1 cellular context compared by ENCODE assay signal in the genomic region with DNA sequence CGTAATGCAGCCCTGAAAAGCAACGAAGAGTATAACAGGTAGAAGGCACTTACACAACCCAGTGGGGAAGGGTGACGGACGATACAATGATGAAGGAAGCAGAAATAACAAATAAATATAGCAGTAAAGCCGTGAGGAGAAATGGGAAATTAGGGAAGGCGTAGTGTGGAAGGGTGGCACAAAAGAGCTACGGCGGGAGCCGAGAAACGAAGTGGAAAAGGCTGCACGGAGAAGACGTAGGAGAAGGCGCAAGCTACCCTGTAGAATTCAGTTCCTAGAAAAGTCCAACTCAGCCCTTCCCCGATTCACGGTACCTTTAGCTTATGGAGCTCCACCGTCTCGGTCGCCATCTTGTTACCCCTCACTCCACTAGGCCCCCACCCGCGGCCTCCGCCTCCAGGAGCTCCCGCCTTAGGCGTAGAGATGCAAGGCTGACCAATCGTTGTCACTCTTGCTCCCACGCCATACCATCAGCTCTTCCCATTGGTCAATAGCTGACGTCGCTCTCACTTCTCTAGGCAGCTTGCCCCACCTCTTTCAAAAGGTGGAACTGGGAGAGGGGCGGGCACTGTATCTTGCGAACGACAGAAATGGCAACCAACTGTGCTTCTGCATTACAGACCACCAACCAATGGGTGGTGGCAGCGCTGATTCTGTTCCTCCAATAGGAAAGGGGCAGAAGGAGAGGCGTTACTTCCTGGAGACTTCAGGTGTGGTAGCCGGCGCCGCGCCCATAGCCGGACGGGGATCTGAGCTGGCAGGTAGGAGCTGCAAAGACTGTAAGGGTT.
TF ChIP-seq lines count a peak whose summit lies in the region.

A gene with protein sequence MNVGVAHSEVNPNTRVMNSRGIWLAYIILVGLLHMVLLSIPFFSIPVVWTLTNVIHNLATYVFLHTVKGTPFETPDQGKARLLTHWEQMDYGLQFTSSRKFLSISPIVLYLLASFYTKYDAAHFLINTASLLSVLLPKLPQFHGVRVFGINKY (plus strand): TSS at position 690 of the 788 bp plus-strand sequence. CDS start 959 bp downstream, outside the sequence.
A gene with protein sequence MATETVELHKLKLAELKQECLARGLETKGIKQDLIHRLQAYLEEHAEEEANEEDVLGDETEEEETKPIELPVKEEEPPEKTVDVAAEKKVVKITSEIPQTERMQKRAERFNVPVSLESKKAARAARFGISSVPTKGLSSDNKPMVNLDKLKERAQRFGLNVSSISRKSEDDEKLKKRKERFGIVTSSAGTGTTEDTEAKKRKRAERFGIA (minus strand): TSS at position 373 of the 788 bp plus-strand sequence. CDS start 23 bp downstream, at position 350.

TF ChIP-seq in HepG2, 621 proteins besides CTCF, POLR2A, EP300 and RAD21 (continued from another document and continues in another):
- TF ChIP-seq ZNF792 (CRISPR knock-in tag; IDR thresholded peaks at IDR 0.05) (peak; percentile 28; the same call in 1 of the 2 replicates), ZNF326 (CRISPR knock-in tag; IDR thresholded peaks at IDR 0.05; ENCODE audit: borderline replicate concordance) (no peak), ZNF274 (CRISPR knock-in tag; IDR thresholded peaks at IDR 0.05) (peak; percentile 53; the same call in 1 of the 2 replicates), CREM (IDR thresholded peaks at IDR 0.05) (peak; percentile 88), CREM (CRISPR knock-in tag; IDR thresholded peaks at IDR 0.05) (no peak), MLLT10 (CRISPR knock-in tag; IDR thresholded peaks at IDR 0.05) (no peak), IRF2 (CRISPR knock-in tag; IDR thresholded peaks at IDR 0.05) (peak; percentile 35; the same call in 1 of the 2 replicates), MYC (CRISPR knock-in tag; IDR thresholded peaks at IDR 0.05; ENCODE audit: borderline replicate concordance) (peak; percentile 22; the same call in 1 of the 2 replicates), PHF8 (CRISPR knock-in tag; IDR thresholded peaks at IDR 0.05) (peak; percentile 84), FOSL2 (CRISPR knock-in tag; IDR thresholded peaks at IDR 0.05) (no peak; the same call in 1 of the 2 replicates), FOSL1 (CRISPR knock-in tag; IDR thresholded peaks at IDR 0.05; ENCODE audit: borderline replicate concordance) (no peak), THAP11 (CRISPR knock-in tag; IDR thresholded peaks at IDR 0.05) (peak; percentile 92), HOXA3 (CRISPR knock-in tag; IDR thresholded peaks at IDR 0.05) (peak; percentile 61; the same call in 1 of the 2 replicates), MTF2 (CRISPR knock-in tag; IDR thresholded peaks at IDR 0.05; ENCODE audit: borderline replicate concordance) (no peak), ZNF7 (CRISPR knock-in tag; IDR thresholded peaks at IDR 0.05) (no peak), ZNF709 (CRISPR knock-in tag; IDR thresholded peaks at IDR 0.05) (0 out of 2 replicates have a peak, but pooled peaks have one; percentile 22), ATRX (CRISPR knock-in tag; IDR thresholded peaks at IDR 0.05; ENCODE audit: borderline replicate concordance) (no peak), ZFP82 (CRISPR knock-in tag; IDR thresholded peaks at IDR 0.05; ENCODE audit: borderline replicate concordance) (peak; percentile 77; the same call in 1 of the 2 replicates), SOX6 (IDR thresholded peaks at IDR 0.05) (no peak), SOX6 (CRISPR knock-in tag; IDR thresholded peaks at IDR 0.05) (no peak), GTF3A (CRISPR knock-in tag; conservative IDR thresholded peaks at IDR 0.05) (no peak), ZNF501 (CRISPR knock-in tag; IDR thresholded peaks at IDR 0.05) (peak; percentile 18), FOXJ3 (CRISPR knock-in tag; IDR thresholded peaks at IDR 0.05; ENCODE audit: borderline replicate concordance) (no peak; the same call in 1 of the 2 replicates), ARNT (IDR thresholded peaks at IDR 0.05) (no peak), HNRNPLL (IDR thresholded peaks at IDR 0.05; ENCODE audit: low read depth, low read length, poor library complexity, severe bottlenecking) (peak; percentile 42), CENPX (CRISPR knock-in tag; IDR thresholded peaks at IDR 0.05) (no peak), LCORL (IDR thresholded peaks at IDR 0.05) (peak; percentile 30; the same call in 1 of the 2 replicates), LCORL (CRISPR knock-in tag; IDR thresholded peaks at IDR 0.05) (0 out of 2 replicates have a peak, but pooled peaks have one; percentile 54), GATAD1 (CRISPR knock-in tag; IDR thresholded peaks at IDR 0.05) (peak; percentile 88), NR2F2 (IDR thresholded peaks at IDR 0.05; ENCODE audit: borderline replicate concordance, low read depth) (no peak), ZNF101 (CRISPR knock-in tag; IDR thresholded peaks at IDR 0.05; ENCODE audit: borderline replicate concordance, low read depth) (no peak), CENPT (CRISPR knock-in tag; IDR thresholded peaks at IDR 0.05; ENCODE audit: low read depth) (no peak), ZFYVE20 (CRISPR knock-in tag; IDR thresholded peaks at IDR 0.05; ENCODE audit: borderline replicate concordance, low read depth) (no peak), ZSCAN21 (CRISPR knock-in tag; IDR thresholded peaks at IDR 0.05; ENCODE audit: borderline replicate concordance) (0 out of 2 replicates have a peak, but pooled peaks have one; percentile 53)
- TF ChIP-seq, protein P1, sequence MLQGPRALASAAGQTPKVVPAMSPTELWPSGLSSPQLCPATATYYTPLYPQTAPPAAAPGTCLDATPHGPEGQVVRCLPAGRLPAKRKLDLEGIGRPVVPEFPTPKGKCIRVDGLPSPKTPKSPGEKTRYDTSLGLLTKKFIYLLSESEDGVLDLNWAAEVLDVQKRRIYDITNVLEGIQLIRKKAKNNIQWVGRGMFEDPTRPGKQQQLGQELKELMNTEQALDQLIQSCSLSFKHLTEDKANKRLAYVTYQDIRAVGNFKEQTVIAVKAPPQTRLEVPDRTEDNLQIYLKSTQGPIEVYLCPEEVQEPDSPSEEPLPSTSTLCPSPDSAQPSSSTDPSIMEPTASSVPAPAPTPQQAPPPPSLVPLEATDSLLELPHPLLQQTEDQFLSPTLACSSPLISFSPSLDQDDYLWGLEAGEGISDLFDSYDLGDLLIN (CRISPR knock-in tag; IDR thresholded peaks at IDR 0.05; ENCODE audit: borderline replicate concordance) = peak; percentile 23; the same call in 1 of the 2 replicates
- TF ChIP-seq, protein P2, sequence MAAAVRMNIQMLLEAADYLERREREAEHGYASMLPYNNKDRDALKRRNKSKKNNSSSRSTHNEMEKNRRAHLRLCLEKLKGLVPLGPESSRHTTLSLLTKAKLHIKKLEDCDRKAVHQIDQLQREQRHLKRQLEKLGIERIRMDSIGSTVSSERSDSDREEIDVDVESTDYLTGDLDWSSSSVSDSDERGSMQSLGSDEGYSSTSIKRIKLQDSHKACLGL (CRISPR knock-in tag; IDR thresholded peaks at IDR 0.05) = no peak
- TF ChIP-seq, protein P3, sequence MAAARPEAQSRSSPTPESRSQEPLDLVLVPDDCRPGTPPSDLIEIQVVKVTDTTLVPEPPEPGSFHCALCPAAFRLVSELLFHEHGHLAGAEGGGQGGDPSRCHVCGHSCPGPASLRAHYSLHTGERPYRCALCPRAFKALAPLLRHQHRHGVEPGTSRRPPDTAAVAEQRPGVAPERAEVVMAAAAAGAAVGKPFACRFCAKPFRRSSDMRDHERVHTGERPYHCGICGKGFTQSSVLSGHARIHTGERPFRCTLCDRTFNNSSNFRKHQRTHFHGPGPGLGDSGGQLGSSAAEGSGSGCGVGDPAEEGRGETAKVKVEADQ (CRISPR knock-in tag; IDR thresholded peaks at IDR 0.05; ENCODE audit: borderline replicate concordance) = 0 out of 2 replicates have a peak, but pooled peaks have one; percentile 77
- TF ChIP-seq, protein P4, sequence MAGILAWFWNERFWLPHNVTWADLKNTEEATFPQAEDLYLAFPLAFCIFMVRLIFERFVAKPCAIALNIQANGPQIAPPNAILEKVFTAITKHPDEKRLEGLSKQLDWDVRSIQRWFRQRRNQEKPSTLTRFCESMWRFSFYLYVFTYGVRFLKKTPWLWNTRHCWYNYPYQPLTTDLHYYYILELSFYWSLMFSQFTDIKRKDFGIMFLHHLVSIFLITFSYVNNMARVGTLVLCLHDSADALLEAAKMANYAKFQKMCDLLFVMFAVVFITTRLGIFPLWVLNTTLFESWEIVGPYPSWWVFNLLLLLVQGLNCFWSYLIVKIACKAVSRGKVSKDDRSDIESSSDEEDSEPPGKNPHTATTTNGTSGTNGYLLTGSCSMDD (CRISPR knock-in tag; IDR thresholded peaks at IDR 0.05) = no peak
- TF ChIP-seq, protein P5, sequence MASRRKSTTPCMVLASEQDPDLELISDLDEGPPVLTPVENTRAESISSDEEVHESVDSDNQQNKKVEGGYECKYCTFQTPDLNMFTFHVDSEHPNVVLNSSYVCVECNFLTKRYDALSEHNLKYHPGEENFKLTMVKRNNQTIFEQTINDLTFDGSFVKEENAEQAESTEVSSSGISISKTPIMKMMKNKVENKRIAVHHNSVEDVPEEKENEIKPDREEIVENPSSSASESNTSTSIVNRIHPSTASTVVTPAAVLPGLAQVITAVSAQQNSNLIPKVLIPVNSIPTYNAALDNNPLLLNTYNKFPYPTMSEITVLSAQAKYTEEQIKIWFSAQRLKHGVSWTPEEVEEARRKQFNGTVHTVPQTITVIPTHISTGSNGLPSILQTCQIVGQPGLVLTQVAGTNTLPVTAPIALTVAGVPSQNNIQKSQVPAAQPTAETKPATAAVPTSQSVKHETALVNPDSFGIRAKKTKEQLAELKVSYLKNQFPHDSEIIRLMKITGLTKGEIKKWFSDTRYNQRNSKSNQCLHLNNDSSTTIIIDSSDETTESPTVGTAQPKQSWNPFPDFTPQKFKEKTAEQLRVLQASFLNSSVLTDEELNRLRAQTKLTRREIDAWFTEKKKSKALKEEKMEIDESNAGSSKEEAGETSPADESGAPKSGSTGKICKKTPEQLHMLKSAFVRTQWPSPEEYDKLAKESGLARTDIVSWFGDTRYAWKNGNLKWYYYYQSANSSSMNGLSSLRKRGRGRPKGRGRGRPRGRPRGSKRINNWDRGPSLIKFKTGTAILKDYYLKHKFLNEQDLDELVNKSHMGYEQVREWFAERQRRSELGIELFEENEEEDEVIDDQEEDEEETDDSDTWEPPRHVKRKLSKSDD (CRISPR knock-in tag; IDR thresholded peaks at IDR 0.05; ENCODE audit: low read depth) = 0 out of 2 replicates have a peak, but pooled peaks have one; percentile 28
- TF ChIP-seq, protein P6, sequence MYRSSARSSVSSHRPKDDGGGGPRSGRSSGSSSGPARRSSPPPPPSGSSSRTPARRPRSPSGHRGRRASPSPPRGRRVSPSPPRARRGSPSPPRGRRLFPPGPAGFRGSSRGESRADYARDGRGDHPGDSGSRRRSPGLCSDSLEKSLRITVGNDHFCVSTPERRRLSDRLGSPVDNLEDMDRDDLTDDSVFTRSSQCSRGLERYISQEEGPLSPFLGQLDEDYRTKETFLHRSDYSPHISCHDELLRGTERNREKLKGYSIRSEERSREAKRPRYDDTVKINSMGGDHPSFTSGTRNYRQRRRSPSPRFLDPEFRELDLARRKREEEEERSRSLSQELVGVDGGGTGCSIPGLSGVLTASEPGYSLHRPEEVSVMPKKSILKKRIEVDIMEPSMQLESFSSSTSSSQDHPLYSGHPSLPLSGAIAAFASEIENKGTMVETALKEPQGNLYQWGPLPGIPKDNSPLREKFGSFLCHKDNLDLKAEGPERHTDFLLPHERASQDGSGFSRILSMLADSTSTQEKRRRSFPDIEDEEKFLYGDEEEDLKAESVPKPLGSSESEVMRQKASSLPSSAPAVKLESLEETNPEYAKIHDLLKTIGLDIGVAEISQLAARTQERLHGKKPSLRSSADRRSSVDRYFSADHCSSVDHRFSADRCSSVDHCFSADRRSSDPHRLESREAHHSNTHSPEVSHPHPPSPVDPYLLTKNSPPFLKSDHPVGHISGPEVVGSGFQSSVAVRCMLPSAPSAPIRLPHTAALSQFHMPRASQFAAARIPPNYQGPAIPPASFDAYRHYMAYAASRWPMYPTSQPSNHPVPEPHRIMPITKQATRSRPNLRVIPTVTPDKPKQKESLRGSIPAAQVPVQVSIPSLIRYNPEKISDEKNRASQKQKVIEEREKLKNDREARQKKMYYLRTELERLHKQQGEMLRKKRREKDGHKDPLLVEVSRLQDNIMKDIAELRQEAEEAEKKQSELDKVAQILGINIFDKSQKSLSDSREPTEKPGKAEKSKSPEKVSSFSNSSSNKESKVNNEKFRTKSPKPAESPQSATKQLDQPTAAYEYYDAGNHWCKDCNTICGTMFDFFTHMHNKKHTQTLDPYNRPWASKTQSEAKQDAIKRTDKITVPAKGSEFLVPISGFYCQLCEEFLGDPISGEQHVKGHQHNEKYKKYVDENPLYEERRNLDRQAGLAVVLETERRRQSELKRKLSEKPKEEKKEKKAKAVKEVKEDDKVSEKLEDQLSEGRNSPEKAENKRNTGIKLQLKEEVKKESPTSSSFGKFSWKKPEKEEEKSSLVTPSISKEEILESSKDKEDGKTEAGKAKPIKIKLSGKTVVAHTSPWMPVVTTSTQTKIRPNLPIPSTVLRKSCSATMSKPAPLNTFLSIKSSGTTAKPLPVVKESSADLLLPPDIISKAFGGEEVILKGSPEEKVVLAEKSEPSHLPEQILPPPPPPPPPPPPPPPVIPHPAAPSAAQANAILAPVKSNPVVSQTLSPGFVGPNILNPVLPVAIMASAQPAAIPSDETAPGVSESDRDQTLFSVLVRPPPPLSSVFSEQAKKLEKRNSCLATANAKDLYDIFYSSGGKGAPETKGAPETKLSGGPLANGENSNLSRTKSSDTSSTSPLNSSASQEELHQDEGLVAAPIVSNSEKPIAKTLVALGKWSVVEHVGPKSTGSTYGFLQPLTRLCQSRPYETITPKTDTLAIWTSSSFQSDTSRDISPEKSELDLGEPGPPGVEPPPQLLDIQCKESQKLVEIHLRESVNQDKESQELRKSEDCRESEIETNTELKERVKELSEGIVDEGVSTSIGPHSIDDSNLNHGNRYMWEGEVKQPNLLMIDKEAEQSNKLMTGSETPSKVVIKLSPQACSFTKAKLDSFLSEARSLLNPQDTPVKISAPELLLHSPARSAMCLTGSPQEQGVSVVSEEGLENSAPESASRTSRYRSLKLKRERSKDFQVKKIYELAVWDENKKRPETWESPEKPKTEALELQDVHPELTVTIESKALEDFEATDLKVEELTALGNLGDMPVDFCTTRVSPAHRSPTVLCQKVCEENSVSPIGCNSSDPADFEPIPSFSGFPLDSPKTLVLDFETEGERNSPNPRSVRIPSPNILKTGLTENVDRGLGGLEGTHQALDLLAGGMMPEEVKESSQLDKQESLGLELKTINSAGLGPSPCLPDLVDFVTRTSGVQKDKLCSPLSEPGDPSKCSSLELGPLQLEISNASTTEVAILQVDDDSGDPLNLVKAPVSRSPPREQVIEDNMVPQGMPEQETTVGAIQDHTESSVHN (CRISPR knock-in tag; IDR thresholded peaks at IDR 0.05) = no peak
- TF ChIP-seq, protein P7, sequence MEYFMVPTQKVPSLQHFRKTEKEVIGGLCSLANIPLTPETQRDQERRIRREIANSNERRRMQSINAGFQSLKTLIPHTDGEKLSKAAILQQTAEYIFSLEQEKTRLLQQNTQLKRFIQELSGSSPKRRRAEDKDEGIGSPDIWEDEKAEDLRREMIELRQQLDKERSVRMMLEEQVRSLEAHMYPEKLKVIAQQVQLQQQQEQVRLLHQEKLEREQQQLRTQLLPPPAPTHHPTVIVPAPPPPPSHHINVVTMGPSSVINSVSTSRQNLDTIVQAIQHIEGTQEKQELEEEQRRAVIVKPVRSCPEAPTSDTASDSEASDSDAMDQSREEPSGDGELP (IDR thresholded peaks at IDR 0.05; ENCODE audit: borderline replicate concordance, low read depth) = peak; percentile 26; the same call in 1 of the 2 replicates
- TF ChIP-seq, protein P8, sequence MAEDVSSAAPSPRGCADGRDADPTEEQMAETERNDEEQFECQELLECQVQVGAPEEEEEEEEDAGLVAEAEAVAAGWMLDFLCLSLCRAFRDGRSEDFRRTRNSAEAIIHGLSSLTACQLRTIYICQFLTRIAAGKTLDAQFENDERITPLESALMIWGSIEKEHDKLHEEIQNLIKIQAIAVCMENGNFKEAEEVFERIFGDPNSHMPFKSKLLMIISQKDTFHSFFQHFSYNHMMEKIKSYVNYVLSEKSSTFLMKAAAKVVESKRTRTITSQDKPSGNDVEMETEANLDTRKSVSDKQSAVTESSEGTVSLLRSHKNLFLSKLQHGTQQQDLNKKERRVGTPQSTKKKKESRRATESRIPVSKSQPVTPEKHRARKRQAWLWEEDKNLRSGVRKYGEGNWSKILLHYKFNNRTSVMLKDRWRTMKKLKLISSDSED (CRISPR knock-in tag; IDR thresholded peaks at IDR 0.05) = no peak
